Comparison of ENCODE assay signal across 12 cellular contexts in genomic region chr9:137035507-137035834, GRCh38. TPM values are rescaled to one million over a fixed set of nuclear protein-coding genes. Genes with fewer than 3 reads are reported as not detected.
DNase-seq lines count a peak whose midpoint lies in the region; ATAC-seq and TF ChIP-seq lines count a peak whose summit lies in the region.
"Had no signal": no experiment of that assay in that cellular context is flagged by ENCODE, and none has a peak within 500 bp of the region (broad histone marks: within the 10 kb centered on the region; RNA-seq: fewer than 3 reads in every experiment).

No MANE protein-coding gene starts in this region.

- peaks cover 5% of the 10 kb centered on the region; the same call in 1 of the 2 replicates for H3K36me3 Mint-ChIP-seq in WTC11
- H3K36me3 Mint-ChIP-seq: activated naive CD4-positive, alpha-beta T cell treated with anti-CD3 and anti-CD28 coated beads, Interleukin-2, amount 50 U/mL, for 24 hours; naive thymus-derived CD4-positive, alpha-beta T cell had no signal

- H3K4me3 Mint-ChIP-seq in WTC11, result no peak overlapping the region

- 0 out of 2 replicates have a peak, but pooled peaks cover 3% of the 10 kb centered on the region for H4K20me1 ChIP-seq in DOHH2 (ENCODE audit: control insufficient read depth, insufficient read depth, low read depth, low read length)

- no peak overlapping the region for H3K27ac ChIP-seq in A673 (ENCODE audit: low read depth, low read length, poor library complexity, severe bottlenecking)
- H3K27ac ChIP-seq in DOHH2 (ENCODE audit: low read depth, low read length), result no peak overlapping the region
- no peak overlapping the region for H3K27ac ChIP-seq in lower lobe of right lung
- H3K27ac ChIP-seq in testis, result no peak overlapping the region
- no peak overlapping the region for H3K27ac ChIP-seq in ascending aorta

- 33 to 47% methylated on average over 1 to 9 of the region's 9 CpGs for WGBS in testis, 2 donors

- no peaks in the 10 kb centered on the region for H3K9me2 ChIP-seq in DOHH2 (replicated peaks; ENCODE audit: control insufficient read depth, low read length)

- no peaks in the 10 kb centered on the region for H3K27me3 Mint-ChIP-seq in WTC11 (ENCODE audit: low read depth)
- H3K27me3 Mint-ChIP-seq: activated naive CD4-positive, alpha-beta T cell treated with anti-CD3 and anti-CD28 coated beads, Interleukin-2, amount 50 U/mL, for 24 hours had no signal

- H3K36me3 ChIP-seq in A673 (ENCODE audit: insufficient read depth, low read length, poor library complexity, severe bottlenecking) (peaks cover 11% of the 10 kb centered on the region), DOHH2 (ENCODE audit: control insufficient read depth, low read length) (no peaks in the 10 kb centered on the region), lower lobe of right lung (peaks cover 19% of the 10 kb centered on the region), testis (ENCODE audit: low read depth, missing control alignments) (no peaks in the 10 kb centered on the region), ascending aorta (peaks cover 15 to 19% of the 10 kb centered on the region in 2 donors)

- no peaks in the 10 kb centered on the region for H3K4me1 Mint-ChIP-seq in WTC11

- BruUV-seq in A673 (replicated peaks; lab: Mats Ljungman, UMichigan), result no TSS peak

- H3K9me3 ChIP-seq in A673 (ENCODE audit: low read depth, low read length, poor library complexity, severe bottlenecking) (no peaks in the 10 kb centered on the region), DOHH2 (ENCODE audit: control insufficient read depth, insufficient read depth, low read length) (no peaks in the 10 kb centered on the region), lower lobe of right lung (no peaks in the 10 kb centered on the region), testis (no peaks in the 10 kb centered on the region), ascending aorta (no peaks in the 10 kb centered on the region)

- intact Hi-C loops in A673 (cut with micrococcal nuclease; ENCODE audit: unreplicated experiment), result loop anchor here (1.0 kb wide), 1 partner anchor 248 kb away; no protein-coding TSS in a partner anchor
- intact Hi-C loops in lower lobe of right lung (cut with DNase I), result no loop called here
- intact Hi-C loops in testis (cut with DNase I; ENCODE audit: low total_unique reads), result loop anchor here (10.0 kb wide), 1 partner anchor 201 kb away; no protein-coding TSS in a partner anchor
- intact Hi-C loops in ascending aorta (cut with DNase I), result loop anchor here (1.0 kb wide), 1 partner anchor 248 kb away; no protein-coding TSS in a partner anchor

- H3K27me3 ChIP-seq in A673 (replicated peaks; ENCODE audit: insufficient read depth, low read depth, low read length, poor library complexity) (no peaks in the 10 kb centered on the region), DOHH2 (ENCODE audit: control insufficient read depth, low read length) (peaks cover 39% of the 10 kb centered on the region), lower lobe of right lung (ENCODE audit: low read depth) (no peaks in the 10 kb centered on the region), testis (no peaks in the 10 kb centered on the region), ascending aorta (no peaks in the 10 kb centered on the region)

- no peak overlapping the region for H3K27ac Mint-ChIP-seq in WTC11

- POLR2A ChIA-PET in A673 (lab: Charles Lee; ENCODE audit: low non-redundant PET), result no interaction called here
- POLR2A ChIA-PET in WTC11 (lab: Charles Lee), result interaction anchor here (0.8 to 1.0 kb wide), 3 partner anchors 12 to 188 kb away, joined by 3 to 4 read pairs (median 4); no protein-coding TSS in a partner anchor

- CTCF ChIA-PET in A673 (lab: Charles Lee) (interaction anchor here (0.6 to 1.9 kb wide), 17 partner anchors 9 to 373 kb away, joined by 3 to 17 read pairs (median 3); partner anchors contain the start of genes AJM1, NPDC1 and TMEM141), WTC11 (lab: Charles Lee) (interaction anchor here (0.6 to 4.9 kb wide), 90 partner anchors 9 to 388 kb away, joined by 3 to 151 read pairs (median 6); partner anchors contain the start of genes AJM1, C8G, CLIC3 and EDF1)

- no peak for TF ChIP-seq POLR2A in testis (IDR thresholded peaks at IDR 0.05)

- H3K79me2 ChIP-seq in DOHH2 (ENCODE audit: control insufficient read depth, low read length), result no peaks in the 10 kb centered on the region

- DNase-seq in A673 (ENCODE audit: low spot score) (no peak), WTC11 (ENCODE audit: low spot score) (no peak), lower lobe of right lung (no peak), testis (no peak), ascending aorta (ENCODE audit: low spot score in 2 of 2) (no peak), hypothalamus (lab: John Stamatoyannopoulos, UW) (no peak)

- no peak overlapping the region for H3K4me3 ChIP-seq in A673 (ENCODE audit: low read depth, low read length, poor library complexity, severe bottlenecking)
- H3K4me3 ChIP-seq in DOHH2 (ENCODE audit: low read length), result no peak overlapping the region
- H3K4me3 ChIP-seq in lower lobe of right lung, result no peak overlapping the region
- H3K4me3 ChIP-seq in testis, result no peak overlapping the region
- H3K4me3 ChIP-seq in ascending aorta, result no peak overlapping the region

- H3K4me1 ChIP-seq in A673 (ENCODE audit: insufficient read depth, low read length, poor library complexity, severe bottlenecking) (peaks cover 9% of the 10 kb centered on the region), DOHH2 (ENCODE audit: control insufficient read depth, low read length) (peaks cover 29% of the 10 kb centered on the region), lower lobe of right lung (peaks cover 38% of the 10 kb centered on the region), testis (peaks cover 14% of the 10 kb centered on the region), ascending aorta (peaks cover 0 to 7% of the 10 kb centered on the region in 2 donors)

- TF ChIP-seq CTCF in A673 (conservative IDR thresholded peaks at IDR 0.05; ENCODE audit: low read depth, low read length) (peak; percentile 31; the same call in 1 of the 2 replicates), DOHH2 (IDR thresholded peaks at IDR 0.05; ENCODE audit: low read depth, low read length, poor library complexity, severe bottlenecking) (peak; percentile 45), WTC11 (IDR thresholded peaks at IDR 0.05) (no peak), lower lobe of right lung (IDR thresholded peaks at IDR 0.05) (peak; percentile 2), testis (IDR thresholded peaks at IDR 0.05) (no peak), ascending aorta (IDR thresholded peaks at IDR 0.05) (peak in 1 of 3 experiments; percentile 4)

- no peak overlapping the region for H3K4me2 ChIP-seq in DOHH2 (ENCODE audit: low read length)

- no peaks in the 10 kb centered on the region for H3F3A ChIP-seq in DOHH2 (ENCODE audit: control insufficient read depth, insufficient read depth)

- ATAC-seq in WTC11 (peak; percentile 67), lower lobe of right lung (peak in 1 of 2 donors; percentile 0), HG02852 (IDR thresholded peaks at IDR 0.05; ENCODE audit: unreplicated experiment) (no peak)

- no peaks in the 10 kb centered on the region for H3K9me3 Mint-ChIP-seq in WTC11
- H3K9me3 Mint-ChIP-seq: activated naive CD4-positive, alpha-beta T cell treated with anti-CD3 and anti-CD28 coated beads, Interleukin-2, amount 50 U/mL, for 24 hours; naive thymus-derived CD4-positive, alpha-beta T cell had no signal

TF ChIP-seq in WTC11, 78 proteins besides CTCF, POLR2A, EP300 and RAD21 (continues in another document):
- TF ChIP-seq IRF2 (CRISPR knock-in tag; IDR thresholded peaks at IDR 0.05; ENCODE audit: borderline replicate concordance, low read depth) (no peak), FOXJ3 (CRISPR knock-in tag; IDR thresholded peaks at IDR 0.05; ENCODE audit: borderline replicate concordance) (no peak), SMAD3 (CRISPR knock-in tag; IDR thresholded peaks at IDR 0.05; ENCODE audit: borderline replicate concordance) (no peak), TEAD1 (CRISPR knock-in tag; IDR thresholded peaks at IDR 0.05) (no peak), ATF6 (CRISPR knock-in tag; IDR thresholded peaks at IDR 0.05) (no peak), ZNF263 (CRISPR knock-in tag; IDR thresholded peaks at IDR 0.05; ENCODE audit: low read depth) (no peak)

RNA-seq across cellular contexts. Expression of gene FUT7, which starts 3.6 kb away (rescaled TPM):
- total RNA-seq in A673 (2021) (not detected in 2 replicates), WTC11 (2021) (not detected in 3 replicates), lower lobe of right lung (1.1 TPM), testis (under 1 TPM; 0.06 to 0.24 TPM), ascending aorta (not detected)
- 0.24 TPM for polyA plus RNA-seq in testis (ENCODE audit: insufficient read depth, low read depth, low replicate concordance)
- total RNA-seq: dermis blood vessel endothelial cell, kidney epithelial cell had no signal

RNA-seq across cellular contexts. Expression of gene ABCA2, which starts 7.4 kb away (rescaled TPM):
- 27.8 and 38.9 TPM in 2 replicates for total RNA-seq in A673 (2021)
- total RNA-seq in WTC11 (2021), result 19.2 to 28.3 TPM (median 25.9 TPM) in 3 replicates
- total RNA-seq in lower lobe of right lung, result 45.0 TPM
- total RNA-seq in testis, result 10 to 100 TPM; 56.0 to 65.5 TPM
- polyA plus RNA-seq in testis (ENCODE audit: insufficient read depth, low read depth, low replicate concordance), result 33.6 TPM
- total RNA-seq in ascending aorta, result 102 TPM

RNA-seq across cellular contexts. Expression of gene NPDC1, which starts 10.5 kb away (rescaled TPM):
- total RNA-seq in A673 (2021), result 73.9 and 81.4 TPM in 2 replicates
- total RNA-seq in WTC11 (2021), result 64.3 to 68.8 TPM (median 64.5 TPM) in 3 replicates
- 124 TPM for total RNA-seq in lower lobe of right lung
- 100 to 1,000 TPM in 1 of 2 donors, 10 to 100 TPM in 1; 75.9 to 103 TPM for total RNA-seq in testis
- polyA plus RNA-seq in testis (ENCODE audit: insufficient read depth, low read depth, low replicate concordance), result 47.7 TPM
- 579 TPM for total RNA-seq in ascending aorta

RNA-seq across cellular contexts. Expression of gene ENTPD2, which starts 18.4 kb away (rescaled TPM):
- total RNA-seq in A673 (2021) (not detected in 2 replicates), WTC11 (2021) (8.3 to 9.6 TPM (median 9.2 TPM) in 3 replicates), lower lobe of right lung (0.62 TPM), testis (1 to 10 TPM; 5.7 to 9.6 TPM), ascending aorta (not detected)
- 8.5 TPM for polyA plus RNA-seq in testis (ENCODE audit: insufficient read depth, low read depth, low replicate concordance)
- total RNA-seq: dermis blood vessel endothelial cell; naive thymus-derived CD4-positive, alpha-beta T cell had no signal
- polyA plus RNA-seq: naive thymus-derived CD4-positive, alpha-beta T cell had no signal

RNA-seq across cellular contexts. Expression of gene SAPCD2, which starts 34.9 kb away (rescaled TPM):
- total RNA-seq in A673 (2021), result 30.6 and 33.7 TPM in 2 replicates
- total RNA-seq in WTC11 (2021), result 52.0 to 67.0 TPM (median 53.6 TPM) in 3 replicates
- 0.86 TPM for total RNA-seq in lower lobe of right lung
- 1 to 10 TPM; 1.4 to 1.7 TPM for total RNA-seq in testis
- polyA plus RNA-seq in testis (ENCODE audit: insufficient read depth, low read depth, low replicate concordance), result 0.78 TPM
- 8.7 TPM for total RNA-seq in ascending aorta

Comparison
In these comparisons a context has a peak if more than half of its experiments do, and no peak if none do; other contexts are left out.
1. CTCF ChIP-seq: peak in A673 (single experiment), DOHH2 (single experiment) and lower lobe of right lung (single experiment); none in WTC11 (single experiment) and testis (0 of 3).